Comparison of ENCODE assay signal across 8 cellular contexts in genomic region chr3:177427096-177427495, GRCh38.
DNase-seq lines count a peak whose midpoint lies in the region; ATAC-seq and TF ChIP-seq lines count a peak whose summit lies in the region.

No MANE protein-coding gene starts in this region.

- no peaks in the 10 kb centered on the region for H3K9me3 Mint-ChIP-seq in MCF 10A (ENCODE audit: unreplicated experiment)

- no peak for TF ChIP-seq CTCF in MCF 10A (IDR thresholded peaks at IDR 0.05; ENCODE audit: unreplicated experiment)

- CTCF ChIA-PET in MCF 10A (lab: Yijun Ruan, JAX): no interaction called here

- POLR2A ChIA-PET in MCF 10A (lab: Yijun Ruan, JAX): no interaction called here

- intact Hi-C loops in MCF 10A (cut with micrococcal nuclease): no loop called here

- no peaks in the 10 kb centered on the region for H3K36me3 Mint-ChIP-seq in MCF 10A (ENCODE audit: insufficient read depth, unreplicated experiment)

- no TSS peak for BruUV-seq in MCF 10A (replicated peaks; lab: Mats Ljungman, UMichigan)

- H3K4me3 Mint-ChIP-seq in MCF 10A (ENCODE audit: unreplicated experiment): no peak overlapping the region

- DNase-seq in activated T-cell treated with anti-CD3 and anti-CD28 coated beads for 48 hours (ENCODE audit: low read depth) (peak; percentile 31), NCI-H446 (lab: John Stamatoyannopoulos, UW) (no peak), retina (no peak), MCF 10A (ENCODE audit: unreplicated experiment) (no peak)
- no peak for DNase-seq in activated T-cell treated with anti-CD3 and anti-CD28 coated beads, Interleukin-2, amount 50 U/mL, for 1 hour
- peak; percentile 68 for DNase-seq in activated CD8-positive, alpha-beta memory T cell treated with anti-CD3 and anti-CD28 coated beads for 24 hours
- DNase-seq in stimulated activated CD4-positive, alpha-beta T cell treated with anti-CD3 and anti-CD28 coated beads, Interleukin-4, amount 100 ng/mL, for 24 hours: peak; percentile 73

- ATAC-seq in HG03442 (IDR thresholded peaks at IDR 0.05; ENCODE audit: unreplicated experiment): peak; percentile 99

- H3K4me1 Mint-ChIP-seq in MCF 10A (ENCODE audit: insufficient read depth, unreplicated experiment): no peaks in the 10 kb centered on the region

- H3K27ac Mint-ChIP-seq in MCF 10A (ENCODE audit: low read depth, unreplicated experiment): no peak overlapping the region

- no peaks in the 10 kb centered on the region for H3K27me3 Mint-ChIP-seq in MCF 10A (ENCODE audit: insufficient read depth, unreplicated experiment)

Comparison
In these comparisons a context has a peak if more than half of its experiments do, and no peak if none do; other contexts are left out.
1. DNase-seq: peak in activated T-cell treated with anti-CD3 and anti-CD28 coated beads for 48 hours (single experiment), activated CD8-positive, alpha-beta memory T cell treated with anti-CD3 and anti-CD28 coated beads for 24 hours (single experiment) and stimulated activated CD4-positive, alpha-beta T cell treated with anti-CD3 and anti-CD28 coated beads, Interleukin-4, amount 100 ng/mL, for 24 hours (single experiment); none in activated T-cell treated with anti-CD3 and anti-CD28 coated beads, Interleukin-2, amount 50 U/mL, for 1 hour (single experiment), NCI-H446 (0 of 2), retina (single experiment) and MCF 10A (single experiment).